ENCODE assay signal across 1 cellular context in the genomic region with DNA sequence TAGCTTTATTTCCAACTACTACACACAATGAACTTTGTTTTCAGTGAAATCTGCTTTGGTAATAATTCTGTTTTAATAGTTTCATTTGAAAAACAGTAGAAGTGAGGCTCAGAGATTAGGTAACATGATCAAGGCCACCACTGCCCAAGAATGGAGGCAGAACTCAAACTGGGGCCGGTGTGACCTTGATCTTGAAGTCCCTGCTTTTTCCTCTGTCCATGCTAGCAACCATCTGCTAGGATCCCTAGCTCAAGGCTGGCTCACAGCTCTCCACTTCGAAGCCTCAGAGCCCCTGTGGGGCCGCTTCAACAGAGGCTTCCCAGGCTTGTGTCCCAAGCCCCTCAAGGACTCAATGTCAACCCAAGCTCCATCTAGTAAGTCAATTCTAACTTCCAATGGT.
TF ChIP-seq lines count a peak whose summit lies in the region.

No MANE protein-coding gene starts in this region.

TF ChIP-seq in K562, 482 proteins besides CTCF, POLR2A, EP300 and RAD21:
- TF ChIP-seq ZFP36 (IDR thresholded peaks at IDR 0.05; ENCODE audit: low read depth, low read length, partially characterized antibody) (no peak), MYC (IDR thresholded peaks at IDR 0.05; ENCODE audit: low read depth, low read length) (no peak), MYC (CRISPR knock-in tag; IDR thresholded peaks at IDR 0.05; ENCODE audit: borderline replicate concordance, low read depth) (no peak), DPF2 (IDR thresholded peaks at IDR 0.05) (no peak), NFIC (IDR thresholded peaks at IDR 0.05) (no peak), BCL6 (CRISPR knock-in tag; IDR thresholded peaks at IDR 0.05) (no peak), BRCA1 (IDR thresholded peaks at IDR 0.05) (no peak), BRCA1 (CRISPR knock-in tag; IDR thresholded peaks at IDR 0.05) (no peak), HNRNPL (IDR thresholded peaks at IDR 0.05; ENCODE audit: low read depth, low read length) (no peak)
- TF ChIP-seq, protein P1, sequence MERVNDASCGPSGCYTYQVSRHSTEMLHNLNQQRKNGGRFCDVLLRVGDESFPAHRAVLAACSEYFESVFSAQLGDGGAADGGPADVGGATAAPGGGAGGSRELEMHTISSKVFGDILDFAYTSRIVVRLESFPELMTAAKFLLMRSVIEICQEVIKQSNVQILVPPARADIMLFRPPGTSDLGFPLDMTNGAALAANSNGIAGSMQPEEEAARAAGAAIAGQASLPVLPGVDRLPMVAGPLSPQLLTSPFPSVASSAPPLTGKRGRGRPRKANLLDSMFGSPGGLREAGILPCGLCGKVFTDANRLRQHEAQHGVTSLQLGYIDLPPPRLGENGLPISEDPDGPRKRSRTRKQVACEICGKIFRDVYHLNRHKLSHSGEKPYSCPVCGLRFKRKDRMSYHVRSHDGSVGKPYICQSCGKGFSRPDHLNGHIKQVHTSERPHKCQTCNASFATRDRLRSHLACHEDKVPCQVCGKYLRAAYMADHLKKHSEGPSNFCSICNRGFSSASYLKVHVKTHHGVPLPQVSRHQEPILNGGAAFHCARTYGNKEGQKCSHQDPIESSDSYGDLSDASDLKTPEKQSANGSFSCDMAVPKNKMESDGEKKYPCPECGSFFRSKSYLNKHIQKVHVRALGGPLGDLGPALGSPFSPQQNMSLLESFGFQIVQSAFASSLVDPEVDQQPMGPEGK (CRISPR knock-in tag; IDR thresholded peaks at IDR 0.05; ENCODE audit: borderline replicate concordance), result no peak
- TF ChIP-seq, protein P2, sequence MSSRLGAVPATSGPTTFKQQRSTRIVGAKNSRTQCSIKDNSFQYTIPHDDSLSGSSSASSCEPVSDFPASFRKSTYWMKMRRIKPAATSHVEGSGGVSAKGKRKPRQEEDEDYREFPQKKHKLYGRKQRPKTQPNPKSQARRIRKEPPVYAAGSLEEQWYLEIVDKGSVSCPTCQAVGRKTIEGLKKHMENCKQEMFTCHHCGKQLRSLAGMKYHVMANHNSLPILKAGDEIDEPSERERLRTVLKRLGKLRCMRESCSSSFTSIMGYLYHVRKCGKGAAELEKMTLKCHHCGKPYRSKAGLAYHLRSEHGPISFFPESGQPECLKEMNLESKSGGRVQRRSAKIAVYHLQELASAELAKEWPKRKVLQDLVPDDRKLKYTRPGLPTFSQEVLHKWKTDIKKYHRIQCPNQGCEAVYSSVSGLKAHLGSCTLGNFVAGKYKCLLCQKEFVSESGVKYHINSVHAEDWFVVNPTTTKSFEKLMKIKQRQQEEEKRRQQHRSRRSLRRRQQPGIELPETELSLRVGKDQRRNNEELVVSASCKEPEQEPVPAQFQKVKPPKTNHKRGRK (tag; IDR thresholded peaks at IDR 0.05), result no peak
TF ChIP-seq in K562: peak in this region for 0.
